In the genomic region with DNA sequence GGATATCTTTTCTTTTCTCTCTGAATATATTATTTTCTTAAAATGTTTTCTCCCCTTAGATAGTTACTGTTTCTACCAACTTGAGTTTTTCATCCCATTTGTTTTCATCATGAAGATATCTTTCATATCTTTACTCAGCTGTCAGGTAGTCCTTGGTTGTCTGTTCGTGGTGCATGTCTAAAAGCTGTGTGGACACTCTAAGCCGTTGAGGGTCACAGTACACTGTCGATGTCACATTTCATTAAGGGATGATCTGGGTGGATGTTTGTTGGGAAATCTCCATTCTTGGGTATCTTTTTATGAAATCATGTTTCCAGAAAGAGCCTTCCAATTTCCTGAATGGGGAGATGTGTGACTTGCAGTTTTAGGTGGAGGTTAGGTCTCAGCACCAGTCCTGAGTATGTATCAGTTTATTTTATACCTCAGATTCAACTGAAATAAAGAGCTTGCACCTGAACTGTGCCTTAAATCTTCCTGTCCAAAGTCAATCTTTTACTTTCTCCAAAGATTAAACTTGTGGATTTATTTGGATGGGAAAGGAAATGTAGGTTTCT, we compare ENCODE assay signal across 15 cellular contexts.
"Had no signal": no experiment of that assay in that cellular context is flagged by ENCODE, and none has a peak within 500 bp of the region (broad histone marks: within the 10 kb centered on the region; RNA-seq: fewer than 3 reads in every experiment).

No MANE protein-coding gene starts in this region.

- H3K4me3 Mint-ChIP-seq: nephron progenitor cell; stimulated activated naive CD8-positive, alpha-beta T cell treated with anti-CD3 and anti-CD28 coated beads, Interleukin-15, amount 100 ng/mL, for 72 hours had no signal

- H3K27me3 Mint-ChIP-seq: stimulated activated naive CD8-positive, alpha-beta T cell treated with anti-CD3 and anti-CD28 coated beads, Interleukin-15, amount 100 ng/mL, for 72 hours had no signal

- DNase-seq: activated CD4-positive, alpha-beta T cell treated with anti-CD3 and anti-CD28 coated beads for 1 hour; activated CD4-positive, alpha-beta T cell treated with anti-CD3 and anti-CD28 coated beads, Interleukin-2, amount 50 U/mL, for 48 hours; activated CD8-positive, alpha-beta memory T cell treated with anti-CD3 and anti-CD28 coated beads, Interleukin-2, amount 50 U/mL, for 4 hours; activated effector memory CD4-positive, alpha-beta T cell treated with anti-CD3 and anti-CD28 coated beads, Interleukin-2, amount 50 U/mL, for 16 hours; activated T-cell treated with anti-CD3 and anti-CD28 coated beads, Interleukin-2, amount 50 U/mL, for 48 hours; effector CD4-positive, alpha-beta T cell; esophagus squamous epithelium; nephron progenitor cell; spleen; stimulated activated naive CD8-positive, alpha-beta T cell treated with anti-CD3 and anti-CD28 coated beads, Interleukin-15, amount 100 ng/mL, for 72 hours; T-helper 9 cell; upper lobe of left lung had no signal

- H3K27ac ChIP-seq: coronary artery, esophagus squamous epithelium, spleen, upper lobe of left lung had no signal

- H3K27me3 ChIP-seq: esophagus squamous epithelium, spleen, upper lobe of left lung had no signal

- H3K4me3 ChIP-seq: coronary artery, esophagus squamous epithelium, spleen, upper lobe of left lung had no signal

- H3K27ac Mint-ChIP-seq: activated naive CD4-positive, alpha-beta T cell treated with anti-CD3 and anti-CD28 coated beads, Interleukin-2, amount 50 U/mL, for 72 hours; nephron progenitor cell; stimulated activated naive CD8-positive, alpha-beta T cell treated with anti-CD3 and anti-CD28 coated beads, Interleukin-15, amount 100 ng/mL, for 72 hours had no signal

- ATAC-seq: activated naive CD4-positive, alpha-beta T cell treated with anti-CD3 and anti-CD28 coated beads, Interleukin-2, amount 50 U/mL, for 72 hours; sciatic nerve; stimulated activated naive CD8-positive, alpha-beta T cell treated with anti-CD3 and anti-CD28 coated beads, Interleukin-15, amount 100 ng/mL, for 72 hours had no signal
